In the genomic region with DNA sequence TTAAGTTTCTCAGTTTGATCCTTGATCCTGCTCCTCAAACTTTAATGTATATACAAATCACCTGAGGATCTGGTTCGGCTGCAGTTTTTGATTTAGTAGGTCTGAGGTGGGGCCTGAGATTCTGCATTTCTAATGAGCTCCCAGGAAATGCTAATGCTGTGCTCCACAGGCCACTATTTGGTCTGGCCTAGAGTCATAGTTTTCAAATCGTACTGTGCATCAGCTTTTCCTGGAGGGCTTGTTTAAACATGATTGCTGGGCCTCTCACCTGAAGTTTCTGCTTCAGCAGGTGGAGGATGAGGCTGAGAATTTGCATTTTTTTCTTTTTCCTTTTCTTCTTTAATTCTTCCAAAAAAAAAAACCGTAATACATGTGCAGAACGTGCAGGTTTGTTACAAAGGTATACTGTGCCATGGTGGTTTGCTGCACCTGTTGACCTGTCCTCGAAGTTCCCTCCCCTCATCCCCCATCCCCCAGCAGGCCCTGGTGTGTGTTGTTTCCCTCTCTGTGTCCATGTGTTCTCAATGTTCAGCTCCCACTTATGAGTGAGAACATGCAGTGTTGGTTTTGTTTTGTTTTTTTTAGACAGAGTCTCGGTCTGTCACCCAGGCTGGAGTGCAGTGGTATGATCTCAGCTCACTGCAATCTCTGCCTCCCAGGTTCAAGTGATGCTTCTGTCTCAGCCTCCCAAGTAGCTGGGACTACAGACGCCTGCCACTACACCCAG, we compare ENCODE assay signal across 15 cellular contexts. TPM values are rescaled to one million over a fixed set of nuclear protein-coding genes. Genes with fewer than 3 reads are reported as not detected.
"Had no signal": no experiment of that assay in that cellular context is flagged by ENCODE, and none has a peak within 500 bp of the region (broad histone marks: within the 10 kb centered on the region; RNA-seq: fewer than 3 reads in every experiment).

No MANE protein-coding gene starts in this region.

- H3K4me3 ChIP-seq: esophagus squamous epithelium, left ventricle myocardium inferior, sigmoid colon had no signal

- H3K27ac Mint-ChIP-seq: activated CD4-positive, alpha-beta memory T cell treated with anti-CD3 and anti-CD28 coated beads, Interleukin-2, amount 10 ng/mL, durations not matched to agents 7 days and 5 days; activated naive CD8-positive, alpha-beta T cell treated with anti-CD3 and anti-CD28 coated beads, Interleukin-2, amount 50 U/mL, for 24 hours; stimulated activated naive B cell treated with anti-CD40 and anti-IgM and Interleukin-4, amounts not matched to agents 10 μg/mL and 1 μg/mL and 100 μg/mL, for 72 hours; type B pancreatic cell had no signal

- H3K36me3 Mint-ChIP-seq: stimulated activated naive B cell treated with anti-CD40 and anti-IgM and Interleukin-4, amounts not matched to agents 10 μg/mL and 1 μg/mL and 100 μg/mL, for 72 hours; type B pancreatic cell had no signal

- ATAC-seq: activated CD4-positive, CD25-positive, alpha-beta regulatory T cell treated with anti-CD3 and anti-CD28 coated beads, Interleukin-2, amount 50 U/mL, for 24 hours; activated naive CD8-positive, alpha-beta T cell treated with anti-CD3 and anti-CD28 coated beads, Interleukin-2, amount 50 U/mL, for 24 hours; stimulated activated naive B cell treated with anti-CD40 and anti-IgM and Interleukin-4, amounts not matched to agents 10 μg/mL and 1 μg/mL and 100 μg/mL, for 72 hours had no signal

- H3K9me3 Mint-ChIP-seq: activated CD4-positive, alpha-beta memory T cell treated with anti-CD3 and anti-CD28 coated beads, Interleukin-2, amount 10 ng/mL, durations not matched to agents 7 days and 5 days; activated naive CD8-positive, alpha-beta T cell treated with anti-CD3 and anti-CD28 coated beads, Interleukin-2, amount 50 U/mL, for 24 hours; type B pancreatic cell had no signal

- H3K9me3 ChIP-seq: esophagus squamous epithelium, left ventricle myocardium inferior, sigmoid colon had no signal

- H3K27me3 ChIP-seq: esophagus squamous epithelium, sigmoid colon had no signal

- DNase-seq: activated CD4-positive, alpha-beta memory T cell treated with anti-CD3 and anti-CD28 coated beads, Interleukin-2, amount 10 ng/mL, durations not matched to agents 7 days and 5 days; activated CD8-positive, alpha-beta memory T cell treated with anti-CD3 and anti-CD28 coated beads, Interleukin-2, amount 50 U/mL, for 48 hours; activated naive CD8-positive, alpha-beta T cell treated with anti-CD3 and anti-CD28 coated beads, Interleukin-2, amount 50 U/mL, for 24 hours; central memory CD4-positive, alpha-beta T cell; esophagus squamous epithelium; foreskin fibroblast; islet precursor cell; left ventricle myocardium inferior; mesenchymal stem cell; sigmoid colon; stimulated activated CD4-positive, alpha-beta T cell treated with anti-CD3 and anti-CD28 coated beads, Interleukin-2, amount 100 ng/mL, for 24 hours; stimulated activated naive B cell treated with anti-CD40 and anti-IgM and Interleukin-4, amounts not matched to agents 10 μg/mL and 1 μg/mL and 100 μg/mL, for 72 hours had no signal

- H3K4me1 ChIP-seq: left ventricle myocardium inferior, sigmoid colon had no signal

- H3K36me3 ChIP-seq: esophagus squamous epithelium, left ventricle myocardium inferior, sigmoid colon had no signal

- H3K4me3 Mint-ChIP-seq: activated CD4-positive, alpha-beta memory T cell treated with anti-CD3 and anti-CD28 coated beads, Interleukin-2, amount 10 ng/mL, durations not matched to agents 7 days and 5 days; activated naive CD8-positive, alpha-beta T cell treated with anti-CD3 and anti-CD28 coated beads, Interleukin-2, amount 50 U/mL, for 24 hours; stimulated activated naive B cell treated with anti-CD40 and anti-IgM and Interleukin-4, amounts not matched to agents 10 μg/mL and 1 μg/mL and 100 μg/mL, for 72 hours; type B pancreatic cell had no signal

- H3K27ac ChIP-seq: left ventricle myocardium inferior, sigmoid colon had no signal

- H3K27me3 Mint-ChIP-seq: activated CD4-positive, alpha-beta memory T cell treated with anti-CD3 and anti-CD28 coated beads, Interleukin-2, amount 10 ng/mL, durations not matched to agents 7 days and 5 days; activated naive CD8-positive, alpha-beta T cell treated with anti-CD3 and anti-CD28 coated beads, Interleukin-2, amount 50 U/mL, for 24 hours; type B pancreatic cell had no signal

RNA-seq across cellular contexts. Expression of a gene that starts 42.2 kb away (rescaled TPM):
- total RNA-seq: osteocyte had no signal
